15 cellular contexts compared by ENCODE assay signal in genomic region chr19:47637550-47637949, GRCh38. TPM values are rescaled to one million over a fixed set of nuclear protein-coding genes. Genes with fewer than 3 reads are reported as not detected.
DNase-seq lines count a peak whose midpoint lies in the region; TF ChIP-seq lines count a peak whose summit lies in the region.
"Had no signal": no experiment of that assay in that cellular context is flagged by ENCODE, and none has a peak within 500 bp of the region (broad histone marks: within the 10 kb centered on the region; RNA-seq: fewer than 3 reads in every experiment).

No MANE protein-coding gene starts in this region.

- peak overlapping the region; percentile 40 for H3K27ac ChIP-seq in skeletal muscle tissue (ENCODE audit: low read depth, low read length)

- H3K9ac ChIP-seq in skeletal muscle tissue (ENCODE audit: low read depth in 1 of 3, low read length in 3 of 3): no peak overlapping the region

- peaks cover 17% of the 10 kb centered on the region for H3K9me3 Mint-ChIP-seq in glutamatergic neuron (ENCODE audit: unreplicated experiment)
- no peaks in the 10 kb centered on the region for H3K9me3 Mint-ChIP-seq in activated T-cell treated with anti-CD3 and anti-CD28 coated beads, Interleukin-2, amount 50 U/mL, for 24 hours

- H3K9me3 ChIP-seq in skeletal muscle tissue (ENCODE audit: control insufficient read depth in 3 of 3, low read length in 3 of 3): no peaks in the 10 kb centered on the region

- H3K36me3 Mint-ChIP-seq in glutamatergic neuron (ENCODE audit: unreplicated experiment): no peaks in the 10 kb centered on the region
- H3K36me3 Mint-ChIP-seq in activated T-cell treated with anti-CD3 and anti-CD28 coated beads, Interleukin-2, amount 50 U/mL, for 24 hours (ENCODE audit: low read depth): peaks cover 18% of the 10 kb centered on the region

- H3K27me3 ChIP-seq in skeletal muscle tissue (ENCODE audit: control insufficient read depth in 3 of 3, insufficient read depth in 3 of 3, low read length in 3 of 3): no peaks in the 10 kb centered on the region
- no peaks in the 10 kb centered on the region for H3K27me3 ChIP-seq in H7 (ENCODE audit: control insufficient read depth, insufficient read depth, low read length)

- H3K27ac Mint-ChIP-seq in glutamatergic neuron (ENCODE audit: unreplicated experiment): peak overlapping the region; percentile 86
- H3K27ac Mint-ChIP-seq in activated T-cell treated with anti-CD3 and anti-CD28 coated beads, Interleukin-2, amount 50 U/mL, for 24 hours: no peak overlapping the region

- H3K4me3 ChIP-seq in skeletal muscle tissue (ENCODE audit: low read length in 3 of 3) (no peak overlapping the region), H7 (ENCODE audit: insufficient read depth, low read depth, low read length) (no peak overlapping the region)
- H3K4me3 ChIP-seq: GM12878 had no signal

- peak overlapping the region; percentile 7 for H3K4me3 Mint-ChIP-seq in glutamatergic neuron (ENCODE audit: unreplicated experiment)
- H3K4me3 Mint-ChIP-seq in activated T-cell treated with anti-CD3 and anti-CD28 coated beads, Interleukin-2, amount 50 U/mL, for 24 hours: no peak overlapping the region

- peak; percentile 31 for DNase-seq in HCEC 1CT
- peak; percentile 96 for DNase-seq in amniotic epithelial cell (ENCODE audit: low read depth)
- DNase-seq in glutamatergic neuron: no peak
- DNase-seq in H7: no peak
- no peak for DNase-seq in NCI-H146 treated with DMSO at 0.1 percent for 48 hours (lab: John Stamatoyannopoulos, UW; ENCODE audit: unreplicated experiment)
- DNase-seq in COLO829 (ENCODE audit: low spot score): no peak
- no peak for DNase-seq in activated T-cell treated with anti-CD3 and anti-CD28 coated beads, Interleukin-2, amount 50 U/mL, for 24 hours
- DNase-seq: activated CD4-positive, alpha-beta T cell treated with anti-CD3 and anti-CD28 coated beads for 4 hours; activated gamma-delta T cell; dermis blood vessel endothelial cell; Kasumi-1; NCI-H524 treated with DMSO at 0.1 percent for 48 hours; stimulated activated CD4-positive, alpha-beta T cell treated with anti-CD3 and anti-CD28 coated beads, Interleukin-15, amount 100 ng/mL, for 24 hours had no signal

- H3K4me1 ChIP-seq in skeletal muscle tissue (ENCODE audit: control insufficient read depth in 3 of 3, insufficient read depth in 3 of 3, low read length in 3 of 3): peaks cover 13 to 27% (median 18%) of the 10 kb centered on the region in 3 donors

- H3K27me3 Mint-ChIP-seq in glutamatergic neuron (ENCODE audit: unreplicated experiment): peaks cover 3% of the 10 kb centered on the region
- H3K27me3 Mint-ChIP-seq in activated T-cell treated with anti-CD3 and anti-CD28 coated beads, Interleukin-2, amount 50 U/mL, for 24 hours: no peaks in the 10 kb centered on the region

- H3K36me3 ChIP-seq in skeletal muscle tissue (ENCODE audit: control insufficient read depth in 3 of 3, insufficient read depth in 3 of 3, low read length in 3 of 3): peaks cover 0 to 2% (median 0%) of the 10 kb centered on the region in 3 donors
- no peaks in the 10 kb centered on the region for H3K36me3 ChIP-seq in H7 (replicated peaks; ENCODE audit: control insufficient read depth, insufficient read depth, low read length)

- TF ChIP-seq CTCF in glutamatergic neuron (IDR thresholded peaks at IDR 0.05; ENCODE audit: partially characterized antibody, unreplicated experiment): no peak

- peaks cover 23% of the 10 kb centered on the region for H3K4me1 Mint-ChIP-seq in glutamatergic neuron (ENCODE audit: low read depth, unreplicated experiment)
- H3K4me1 Mint-ChIP-seq in activated T-cell treated with anti-CD3 and anti-CD28 coated beads, Interleukin-2, amount 50 U/mL, for 24 hours (ENCODE audit: low read depth): peaks cover 39% of the 10 kb centered on the region

RNA-seq across cellular contexts. Expression of gene BICRA, which starts 28.6 kb away (rescaled TPM):
- total RNA-seq in glutamatergic neuron (ENCODE audit: unreplicated experiment) (55.5 TPM), skeletal muscle tissue (3.7 TPM)
- total RNA-seq in H7 (2014; rRNA removed; shearing (Covaris generic)): 3.4 and 8.5 TPM in 2 replicates

Comparison
In these comparisons a context has a peak if more than half of its experiments do, and no peak if none do; other contexts are left out.
1. DNase-seq: peak in HCEC 1CT (single experiment) and amniotic epithelial cell (single experiment); none in glutamatergic neuron (single experiment), H7 (single experiment), NCI-H146 treated with DMSO at 0.1 percent for 48 hours (single experiment), COLO829 (single experiment) and activated T-cell treated with anti-CD3 and anti-CD28 coated beads, Interleukin-2, amount 50 U/mL, for 24 hours (single experiment).